In the genomic region with DNA sequence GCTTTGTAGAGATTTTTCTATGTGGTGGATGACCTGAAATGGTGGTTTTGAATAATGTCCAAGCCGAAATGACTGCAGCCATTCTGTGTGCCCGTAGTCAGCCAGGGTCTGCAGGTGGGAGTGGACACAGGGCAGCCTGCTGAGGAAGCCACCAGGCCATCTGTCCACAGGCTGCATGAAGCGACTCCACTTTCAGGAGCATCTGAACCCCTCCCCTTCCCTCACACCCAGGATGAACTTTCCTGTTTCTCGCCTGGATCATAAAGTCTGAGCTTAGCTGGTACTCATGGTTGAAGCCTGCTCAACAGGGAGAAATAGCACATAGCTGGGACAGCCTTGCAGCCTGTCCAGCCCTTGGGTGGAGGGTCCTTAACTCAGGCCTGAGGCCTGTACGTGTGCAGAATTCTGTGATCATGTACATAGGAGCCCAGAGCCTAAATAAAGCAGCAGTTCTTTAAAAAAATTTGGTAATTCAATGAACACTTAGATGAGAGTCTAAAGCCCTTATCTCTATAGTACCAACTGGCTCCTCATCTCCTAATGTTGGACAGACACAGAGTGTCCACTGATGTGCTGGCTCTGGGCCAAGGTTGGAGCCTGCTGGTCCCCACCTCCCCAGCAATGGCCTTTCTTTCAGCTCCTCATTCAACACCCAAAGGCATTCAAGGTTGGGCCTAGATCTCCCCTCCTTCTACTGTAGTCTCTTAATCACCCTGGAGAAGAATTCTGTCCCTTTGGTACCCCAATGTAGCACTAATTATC, we compare ENCODE assay signal across 15 cellular contexts.
DNase-seq lines count a peak whose midpoint lies in the region; ATAC-seq and TF ChIP-seq lines count a peak whose summit lies in the region.
"Had no signal": no experiment of that assay in that cellular context is flagged by ENCODE, and none has a peak within 500 bp of the region (broad histone marks: within the 10 kb centered on the region; RNA-seq: fewer than 3 reads in every experiment).

No MANE protein-coding gene starts in this region.

- H3K27ac ChIP-seq in ACC112 (ENCODE audit: low read depth, low read length) (peak overlapping the region; percentile 88; the same call in 1 of the 2 replicates), Karpas-422 (ENCODE audit: low read length) (peak overlapping the region; percentile 99), cingulate gyrus (ENCODE audit: low read depth, low read length) (peak overlapping the region; percentile 98), osteoblast (ENCODE audit: low read depth, low read length) (peak overlapping the region; percentile 26)
- H3K27ac ChIP-seq: neutrophil, thoracic aorta had no signal

- peak overlapping the region; percentile 41 for H3K9ac ChIP-seq in Karpas-422 (ENCODE audit: low read length)

- TF ChIP-seq CTCF in osteoblast (IDR thresholded peaks at IDR 0.05; ENCODE audit: extremely low read depth, low read depth, low read length) = no peak

- H4K20me1 ChIP-seq in Karpas-422 (ENCODE audit: insufficient read depth, low read depth, low read length) = peaks cover 4% of the 10 kb centered on the region; the same call in 1 of the 2 replicates
- H4K20me1 ChIP-seq in osteoblast (ENCODE audit: insufficient read depth, low read length) = peaks cover 19% of the 10 kb centered on the region

- H3K4me2 ChIP-seq in Karpas-422 (ENCODE audit: low read depth, low read length, poor library complexity, severe bottlenecking) = peak overlapping the region; percentile 26
- no peak overlapping the region for H3K4me2 ChIP-seq in osteoblast (ENCODE audit: insufficient read depth, low read length)

- H3K4me1 ChIP-seq in ACC112 (ENCODE audit: control insufficient read depth, insufficient read depth, low read length, unreplicated experiment) (peaks cover 59% of the 10 kb centered on the region), Karpas-422 (ENCODE audit: low read length) (peaks cover 92% of the 10 kb centered on the region), osteoblast (ENCODE audit: insufficient read depth, low read length) (peaks cover 32% of the 10 kb centered on the region)

- H3K4me3 ChIP-seq in ACC112 (ENCODE audit: low read depth, low read length) = no peak overlapping the region
- no peak overlapping the region for H3K4me3 ChIP-seq in Karpas-422 (ENCODE audit: low read length)
- H3K4me3 ChIP-seq in osteoblast (ENCODE audit: insufficient read depth, low read length) = no peak overlapping the region
- H3K4me3 ChIP-seq: thoracic aorta had no signal

- peaks cover 54% of the 10 kb centered on the region for H3K79me2 ChIP-seq in ACC112 (ENCODE audit: control insufficient read depth, insufficient read depth, low read length, unreplicated experiment)
- peaks cover 69% of the 10 kb centered on the region for H3K79me2 ChIP-seq in Karpas-422 (ENCODE audit: low read length)
- H3K79me2 ChIP-seq in osteoblast (ENCODE audit: insufficient read depth, low read length) = peaks cover 46% of the 10 kb centered on the region

- H3K27me3 ChIP-seq in ACC112 (ENCODE audit: insufficient read depth, low read length) (no peaks in the 10 kb centered on the region), Karpas-422 (ENCODE audit: low read length) (no peaks in the 10 kb centered on the region), osteoblast (ENCODE audit: insufficient read depth, low read length) (no peaks in the 10 kb centered on the region)
- H3K27me3 ChIP-seq: neutrophil had no signal

- DNase-seq in Karpas-422 (no peak), osteoblast (ENCODE audit: insufficient read length, low spot score, missing footprints) (no peak), SW 1271 (lab: John Stamatoyannopoulos, UW) (no peak), AG20443 (ENCODE audit: low spot score) (no peak)
- DNase-seq: activated CD8-positive, alpha-beta memory T cell treated with anti-CD3 and anti-CD28 coated beads, Interleukin-2, amount 50 U/mL, for 4 hours; activated naive CD4-positive, alpha-beta T cell treated with anti-CD3 and anti-CD28 coated beads, Interleukin-2, amount 50 U/mL, for 16 hours; MM.1S; NCI-H2171; stimulated activated CD4-positive, alpha-beta T cell treated with anti-CD3 and anti-CD28 coated beads, Interleukin-12 subunit alpha, Interleukin-12 subunit beta, amount 100 ng/mL, for 4 hours had no signal

- no peaks in the 10 kb centered on the region for H3K36me3 ChIP-seq in ACC112 (ENCODE audit: insufficient read depth, low read length)
- H3K36me3 ChIP-seq in Karpas-422 (ENCODE audit: insufficient read depth, low read length) = peaks cover 4% of the 10 kb centered on the region; the same call in 1 of the 2 replicates
- H3K36me3 ChIP-seq in osteoblast (ENCODE audit: insufficient read depth, low read length) = peaks cover 2% of the 10 kb centered on the region
- H3K36me3 ChIP-seq: neutrophil, thoracic aorta had no signal

- H3K9me2 ChIP-seq in Karpas-422 (replicated peaks; ENCODE audit: insufficient read depth, low read length) = no peaks in the 10 kb centered on the region

- H2AFZ ChIP-seq in ACC112 (ENCODE audit: low read length, unreplicated experiment) (no peak overlapping the region), Karpas-422 (ENCODE audit: low read length) (no peak overlapping the region), osteoblast (ENCODE audit: low read length) (no peak overlapping the region)

- H3K9me3 ChIP-seq in Karpas-422 (ENCODE audit: low read length) = no peaks in the 10 kb centered on the region
- no peaks in the 10 kb centered on the region for H3K9me3 ChIP-seq in osteoblast (ENCODE audit: low read depth, low read length)
- H3K9me3 ChIP-seq: neutrophil, thoracic aorta had no signal

- ATAC-seq in GM21528 (IDR thresholded peaks at IDR 0.05; ENCODE audit: low FRiP score, unreplicated experiment) = no peak
- ATAC-seq in HG03175 (IDR thresholded peaks at IDR 0.05; ENCODE audit: unreplicated experiment) = no peak

Comparison
In these comparisons a context has a peak if more than half of its experiments do, and no peak if none do; other contexts are left out.
1. H3K27ac ChIP-seq: peak in every context shown above with its lines; median percentile 99 in Karpas-422; 98 in cingulate gyrus; 88 in ACC112; 26 in osteoblast.